Comparison of ENCODE assay signal across 2 cellular contexts in the genomic region with DNA sequence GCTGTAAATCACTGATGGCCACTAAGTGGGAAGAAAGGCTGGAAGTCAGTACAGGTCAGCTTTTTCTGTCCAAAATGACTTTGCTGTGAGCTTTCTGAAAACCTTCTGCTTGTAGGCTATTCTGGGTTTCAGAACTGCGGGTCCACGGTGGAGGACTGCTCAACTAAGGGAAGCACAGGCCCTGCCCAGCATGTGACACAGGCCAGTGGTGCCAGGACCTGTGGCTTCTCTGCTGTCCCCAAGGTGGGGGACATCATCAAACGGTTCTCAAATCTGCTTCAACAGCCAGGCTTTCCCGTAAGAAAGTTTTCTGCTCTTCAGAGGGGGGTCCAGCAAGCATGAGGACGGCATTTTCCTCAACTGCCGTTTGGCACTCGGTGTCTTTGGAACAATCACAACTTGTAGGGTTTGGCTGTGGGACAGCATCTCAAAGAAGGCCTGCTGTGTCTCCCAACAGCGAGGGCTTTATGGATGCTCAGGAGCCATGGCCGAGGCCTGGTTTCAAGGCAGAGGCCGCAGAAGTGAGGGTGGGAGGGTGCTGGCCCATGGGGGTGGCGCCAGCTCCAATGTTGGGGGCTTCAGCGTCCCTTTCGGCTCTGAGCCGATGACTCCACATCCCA.
A peak's percentile ranks its signal among the peaks of the same experiment; 100 is the strongest.
TF ChIP-seq lines count a peak whose summit lies in the region.

No MANE protein-coding gene starts in this region.

TF ChIP-seq in HEK293, 187 proteins besides CTCF, POLR2A, EP300 and RAD21:
- 0 out of 2 replicates have a peak, but pooled peaks have one; percentile 10 for TF ChIP-seq ZIC2 (tag by site-specific recombination; IDR thresholded peaks at IDR 0.05)
- TF ChIP-seq ZNF548 (tag by site-specific recombination; IDR thresholded peaks at IDR 0.05): no peak

TF ChIP-seq in GM12878, 131 proteins besides CTCF, POLR2A, EP300 and RAD21:
- TF ChIP-seq LARP7 (IDR thresholded peaks at IDR 0.05) (no peak), GABPA (IDR thresholded peaks at IDR 0.05; ENCODE audit: low read depth) (no peak), E2F4 (IDR thresholded peaks at IDR 0.05; ENCODE audit: low read depth, low read length) (no peak), TAF1 (IDR thresholded peaks at IDR 0.05; ENCODE audit: borderline replicate concordance, low read depth, low read length) (no peak), ZNF687 (IDR thresholded peaks at IDR 0.05) (no peak), RELA (IDR thresholded peaks at IDR 0.05; ENCODE audit: borderline replicate concordance, partially characterized antibody) (no peak), SMC3 (IDR thresholded peaks at IDR 0.05; ENCODE audit: borderline replicate concordance, low read length) (no peak)
